Comparison of ENCODE assay signal across 27 cellular contexts in the genomic region with DNA sequence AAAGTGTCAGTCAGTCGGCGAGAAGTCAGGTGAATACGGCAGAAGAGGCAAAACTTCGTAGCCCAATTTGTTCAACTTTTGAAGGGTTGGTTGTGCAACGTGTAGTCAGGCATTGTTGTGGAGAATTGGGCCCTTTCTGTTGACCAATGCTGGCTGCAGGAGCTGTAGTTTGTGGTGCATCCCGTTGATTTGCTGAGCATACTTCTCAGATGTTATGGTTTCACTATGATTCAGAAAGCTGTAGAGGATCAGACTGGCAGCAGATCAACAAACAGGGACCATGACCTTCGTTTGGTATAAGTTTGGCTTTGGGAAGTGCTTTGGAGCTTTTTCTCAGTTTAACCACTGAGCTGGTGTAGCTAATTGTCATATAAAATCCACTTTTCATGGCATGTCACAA.
"Had no signal": no experiment of that assay in that cellular context is flagged by ENCODE, and none has a peak within 500 bp of the region (broad histone marks: within the 10 kb centered on the region; RNA-seq: fewer than 3 reads in every experiment).

No MANE protein-coding gene starts in this region.

- ATAC-seq: left ventricle myocardium superior; lower lobe of right lung; naive thymus-derived CD8-positive, alpha-beta T cell; pancreas; right lobe of liver had no signal

- H3K4me3 ChIP-seq: coronary artery, esophagus squamous epithelium, lower lobe of right lung, pancreas, right lobe of liver, smooth muscle cell, stomach, testis, tibial artery had no signal

- H3K4me1 ChIP-seq: esophagus squamous epithelium, lower lobe of right lung, pancreas, right lobe of liver, stomach, testis had no signal

- H3K9me3 ChIP-seq: esophagus squamous epithelium, lower lobe of right lung, pancreas, right lobe of liver, stomach, testis, tibial artery had no signal

- H3K4me2 ChIP-seq: smooth muscle cell had no signal

- DNase-seq: dermis blood vessel endothelial cell; effector memory CD4-positive, alpha-beta T cell; erythroblast; esophagus squamous epithelium; hypothalamus; immature natural killer cell; islet precursor cell; left ventricle myocardium superior; lower lobe of right lung; naive thymus-derived CD8-positive, alpha-beta T cell; nephron progenitor cell; occipital lobe; pancreas; right lobe of liver; stimulated activated CD4-positive, alpha-beta T cell treated with anti-CD3 and anti-CD28 coated beads, Interleukin-12 subunit alpha, Interleukin-12 subunit beta, amount 100 ng/mL, for 4 hours; stimulated activated CD4-positive, alpha-beta T cell treated with anti-CD3 and anti-CD28 coated beads, Interleukin-1b, Interleukin-23, amount 100 ng/mL, for 48 hours; stimulated activated CD4-positive, alpha-beta T cell treated with anti-CD3 and anti-CD28 coated beads, Interleukin-4, amount 100 ng/mL, for 1 hour; stimulated activated CD8-positive, alpha-beta memory T cell treated with anti-CD3 and anti-CD28 coated beads, Interleukin-4, amount 100 ng/mL, for 48 hours; stimulated activated naive CD4-positive, alpha-beta T cell; stomach; substantia nigra; testis; tibial artery had no signal

- H3K36me3 ChIP-seq: esophagus squamous epithelium, lower lobe of right lung, pancreas, right lobe of liver, stomach, tibial artery had no signal

- H3K27ac ChIP-seq: coronary artery, esophagus squamous epithelium, lower lobe of right lung, pancreas, right lobe of liver, stomach, testis, tibial artery had no signal

- FAIRE-seq: endometrium, frontal cortex, pancreas had no signal

- H3K27me3 ChIP-seq: esophagus squamous epithelium, pancreas, right lobe of liver, stomach, testis, tibial artery had no signal
